35 cellular contexts compared by ENCODE assay signal in genomic region chr7:87759511-87759910, GRCh38.
DNase-seq lines count a peak whose midpoint lies in the region; FAIRE-seq and TF ChIP-seq lines count a peak whose summit lies in the region.
"Had no signal": no experiment of that assay in that cellular context is flagged by ENCODE, and none has a peak within 500 bp of the region (broad histone marks: within the 10 kb centered on the region; RNA-seq: fewer than 3 reads in every experiment).

No MANE protein-coding gene starts in this region.

- no peak overlapping the region for H3K4me2 ChIP-seq in MM.1S (ENCODE audit: low read depth, low read length)
- H3K4me2 ChIP-seq: A549; BLaER1; BLaER1 treated with 17β-estradiol and CSF1 and Interleukin-3, amounts not matched to agents 10 nM and 100 nM had no signal

- FAIRE-seq in RCC 7860 (lab: Jason Lieb, UNC) = no peak
- no peak for FAIRE-seq in kidney (lab: Jason Lieb, UNC)
- FAIRE-seq: A204.1, A549, D721Med had no signal

- H2AFZ ChIP-seq in MM.1S (ENCODE audit: low read length) = no peak overlapping the region

- H3K9me3 ChIP-seq in MM.1S (replicated peaks; ENCODE audit: insufficient read depth, low read length) = no peaks in the 10 kb centered on the region
- peaks cover 0 to 3% of the 10 kb centered on the region in 2 donors for H3K9me3 ChIP-seq in kidney (ENCODE audit: control insufficient read depth in 1 of 2, low read length in 2 of 2)
- H3K9me3 ChIP-seq: A549; BE2C; BLaER1; BLaER1 treated with 17β-estradiol and CSF1 and Interleukin-3, amounts not matched to agents 10 nM and 100 nM; Caco-2 had no signal

- no peaks in the 10 kb centered on the region for H3K9me2 ChIP-seq in MM.1S (replicated peaks; ENCODE audit: insufficient read depth, low read length)

- H3K4me3 ChIP-seq in epithelial cell of proximal tubule (ENCODE audit: low read depth, low read length) = no peak overlapping the region
- no peak overlapping the region for H3K4me3 ChIP-seq in MM.1S (ENCODE audit: low read length)
- no peak overlapping the region for H3K4me3 ChIP-seq in kidney (ENCODE audit: low read length in 2 of 2)
- H3K4me3 ChIP-seq: A549; BLaER1; BLaER1 treated with 17β-estradiol and CSF1 and Interleukin-3, amounts not matched to agents 10 nM and 100 nM had no signal

- TF ChIP-seq CTCF in epithelial cell of proximal tubule (conservative IDR thresholded peaks at IDR 0.05; ENCODE audit: low read depth, low read length) (no peak), MM.1S (IDR thresholded peaks at IDR 0.05; ENCODE audit: low read length) (no peak), kidney (IDR thresholded peaks at IDR 0.05; ENCODE audit: borderline replicate concordance, extremely low read depth, insufficient read depth) (no peak)

- no peaks in the 10 kb centered on the region for H3K79me2 ChIP-seq in MM.1S (ENCODE audit: low read length)

- no peaks in the 10 kb centered on the region for H4K20me1 ChIP-seq in MM.1S (ENCODE audit: insufficient read depth, low read length)
- H4K20me1 ChIP-seq: BLaER1; BLaER1 treated with 17β-estradiol and CSF1 and Interleukin-3, amounts not matched to agents 10 nM and 100 nM had no signal

- H3K9ac ChIP-seq in MM.1S (ENCODE audit: low read length) (no peak overlapping the region), kidney (ENCODE audit: low read length in 2 of 2) (no peak overlapping the region)
- H3K9ac ChIP-seq: BLaER1; BLaER1 treated with 17β-estradiol and CSF1 and Interleukin-3, amounts not matched to agents 10 nM and 100 nM had no signal

- intact Hi-C loops in kidney (cut with DNase I) = no loop called here

- no peaks in the 10 kb centered on the region for H3K27me3 ChIP-seq in MM.1S (replicated peaks; ENCODE audit: insufficient read depth, low read length)
- H3K27me3 ChIP-seq: BE2C; BLaER1; BLaER1 treated with 17β-estradiol and CSF1 and Interleukin-3, amounts not matched to agents 10 nM and 100 nM had no signal

- H3K36me3 ChIP-seq in MM.1S (replicated peaks; ENCODE audit: insufficient read depth, low read length) = no peaks in the 10 kb centered on the region
- H3K36me3 ChIP-seq in kidney (ENCODE audit: control insufficient read depth in 1 of 2, insufficient read depth in 2 of 2, low read length in 2 of 2) = no peaks in the 10 kb centered on the region
- H3K36me3 ChIP-seq: BE2C; BLaER1; BLaER1 treated with 17β-estradiol and CSF1 and Interleukin-3, amounts not matched to agents 10 nM and 100 nM had no signal

- H3K4me1 ChIP-seq in MM.1S (ENCODE audit: low read length) (no peaks in the 10 kb centered on the region), kidney (ENCODE audit: control insufficient read depth in 1 of 2, insufficient read depth in 1 of 2, low read depth in 1 of 2, low read length in 2 of 2) (no peaks in the 10 kb centered on the region)
- H3K4me1 ChIP-seq: A549; BE2C; BLaER1; BLaER1 treated with 17β-estradiol and CSF1 and Interleukin-3, amounts not matched to agents 10 nM and 100 nM; Caco-2 had no signal

- peak; percentile 37 for DNase-seq in RCC 7860 (ENCODE audit: low spot score)
- DNase-seq in epithelial cell of proximal tubule (ENCODE audit: low read depth) = peak; percentile 51
- peak; percentile 45 for DNase-seq in kidney tubule cell (ENCODE audit: low spot score)
- peak; percentile 70 for DNase-seq in renal cortical epithelial cell (ENCODE audit: low read depth)
- DNase-seq in medulla oblongata (ENCODE audit: extremely low spot score) = no peak
- no peak for DNase-seq in NAMALWA (ENCODE audit: low spot score)
- DNase-seq in MM.1S = no peak
- no peak for DNase-seq in kidney
- DNase-seq: 8988T; ACHN; AML-193; BE2C; C1 segment of cervical spinal cord; Caco-2; Calu3; CD4-positive, alpha-beta memory T cell; CD4-positive, alpha-beta T cell; CD4-positive, CD25-positive, alpha-beta regulatory T cell; CD8-positive, alpha-beta memory T cell; CD8-positive, alpha-beta T cell; COR-L47; DMS 273 treated with DMSO at 0.1 percent for 48 hours; DMS153; DMS53; DMS79; DMS79 treated with DMSO at 0.1 percent for 48 hours; DND-41; EL had no signal

- no peaks in the 10 kb centered on the region for H3F3A ChIP-seq in MM.1S (ENCODE audit: insufficient read depth, low read length)

- no peak overlapping the region for H3K27ac ChIP-seq in MM.1S (ENCODE audit: low read length)
- H3K27ac ChIP-seq in kidney (ENCODE audit: low read depth in 2 of 2, low read length in 2 of 2) = no peak overlapping the region
- H3K27ac ChIP-seq: 22Rv1; A549; BLaER1; BLaER1 treated with 17β-estradiol and CSF1 and Interleukin-3, amounts not matched to agents 10 nM and 100 nM; C4-2B had no signal

Comparison
In these comparisons a context has a peak if more than half of its experiments do, and no peak if none do; other contexts are left out.
1. DNase-seq: peak in RCC 7860 (single experiment), epithelial cell of proximal tubule (single experiment), kidney tubule cell (single experiment) and renal cortical epithelial cell (single experiment); none in medulla oblongata (single experiment), NAMALWA (single experiment), MM.1S (single experiment) and kidney (single experiment).